11 cellular contexts compared by ENCODE assay signal in the genomic region with DNA sequence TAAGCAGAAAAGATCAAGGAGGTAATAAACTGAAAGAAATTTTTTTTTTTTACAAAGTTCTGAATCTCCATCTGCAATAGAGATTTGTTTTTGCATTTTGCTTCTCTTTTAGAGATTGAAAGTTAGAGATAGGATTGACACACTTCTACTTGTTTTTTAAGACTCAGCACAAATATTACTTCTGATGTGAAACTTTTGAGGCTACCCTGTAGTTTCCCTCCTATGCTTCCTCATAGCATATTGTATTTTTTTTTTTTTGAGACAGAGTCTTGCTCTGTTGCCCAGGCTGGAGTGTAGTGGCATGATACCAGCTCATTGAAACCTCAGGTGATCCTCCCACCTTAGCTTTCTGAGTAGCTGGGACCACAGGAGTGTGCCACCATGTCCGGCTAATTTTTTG. TPM values are rescaled to one million over a fixed set of nuclear protein-coding genes. Genes with fewer than 3 reads are reported as not detected.
A peak's percentile ranks its signal among the peaks of the same experiment; 100 is the strongest.
DNase-seq lines count a peak whose midpoint lies in the region; ATAC-seq and TF ChIP-seq lines count a peak whose summit lies in the region.
"Had no signal": no experiment of that assay in that cellular context is flagged by ENCODE, and none has a peak within 500 bp of the region (broad histone marks: within the 10 kb centered on the region; RNA-seq: fewer than 3 reads in every experiment).

No MANE protein-coding gene starts in this region.

- no peaks in the 10 kb centered on the region for H3K27me3 ChIP-seq in esophagus muscularis mucosa
- H3K27me3 ChIP-seq: cardiac muscle cell had no signal

- CTCF ChIA-PET in activated CD4-positive, alpha-beta T cell treated with anti-CD3 and anti-CD28 coated beads, Interleukin-2, amount 10 ng/mL, durations not matched to agents 7 days and 5 days (lab: Charles Lee), result no interaction called here
- CTCF ChIA-PET in activated CD8-positive, alpha-beta T cell treated with anti-CD3 and anti-CD28 coated beads for 36 hours (lab: Charles Lee), result interaction anchor here (1.7 kb wide), 1 partner anchor 10 kb away, joined by 3 read pairs; no protein-coding TSS in a partner anchor

- no peaks in the 10 kb centered on the region for H3K27me3 Mint-ChIP-seq in activated CD4-positive, alpha-beta T cell treated with anti-CD3 and anti-CD28 coated beads, Interleukin-2, amount 10 ng/mL, durations not matched to agents 7 days and 5 days
- no peaks in the 10 kb centered on the region for H3K27me3 Mint-ChIP-seq in activated CD8-positive, alpha-beta T cell treated with anti-CD3 and anti-CD28 coated beads for 36 hours
- H3K27me3 Mint-ChIP-seq in stimulated activated naive CD8-positive, alpha-beta T cell treated with anti-CD3 and anti-CD28 coated beads, Interleukin-15, Interleukin-2, amounts not matched to agents 100 ng/mL and 50 ng/mL, for 24 hours, result no peaks in the 10 kb centered on the region

- H3K9me3 ChIP-seq in esophagus muscularis mucosa, result no peaks in the 10 kb centered on the region

- POLR2A ChIA-PET in activated CD4-positive, alpha-beta T cell treated with anti-CD3 and anti-CD28 coated beads, Interleukin-2, amount 10 ng/mL, durations not matched to agents 7 days and 5 days (lab: Charles Lee), result no interaction called here
- POLR2A ChIA-PET in activated CD8-positive, alpha-beta T cell treated with anti-CD3 and anti-CD28 coated beads for 36 hours (lab: Charles Lee), result no interaction called here

- no peak for TF ChIP-seq CTCF in activated CD8-positive, alpha-beta T cell treated with anti-CD3 and anti-CD28 coated beads for 36 hours (IDR thresholded peaks at IDR 0.05)
- no peak for TF ChIP-seq CTCF in esophagus muscularis mucosa (IDR thresholded peaks at IDR 0.05)

- ATAC-seq in HG02870 (IDR thresholded peaks at IDR 0.05; ENCODE audit: unreplicated experiment), result peak; percentile 45
- ATAC-seq in activated CD8-positive, alpha-beta T cell treated with anti-CD3 and anti-CD28 coated beads for 36 hours, result peak; percentile 49

- H3K27ac Mint-ChIP-seq in activated CD4-positive, alpha-beta T cell treated with anti-CD3 and anti-CD28 coated beads, Interleukin-2, amount 10 ng/mL, durations not matched to agents 7 days and 5 days, result peak overlapping the region; percentile 96
- H3K27ac Mint-ChIP-seq in activated CD8-positive, alpha-beta T cell treated with anti-CD3 and anti-CD28 coated beads for 36 hours, result peak overlapping the region; percentile 85
- peak overlapping the region; percentile 87 for H3K27ac Mint-ChIP-seq in stimulated activated naive CD8-positive, alpha-beta T cell treated with anti-CD3 and anti-CD28 coated beads, Interleukin-15, Interleukin-2, amounts not matched to agents 100 ng/mL and 50 ng/mL, for 24 hours

- DNase-seq in activated CD4-positive, alpha-beta T cell treated with anti-CD3 and anti-CD28 coated beads, Interleukin-2, amount 10 ng/mL, durations not matched to agents 7 days and 5 days, result no peak
- DNase-seq in activated CD4-positive, alpha-beta T cell treated with anti-CD3 and anti-CD28 coated beads, Interleukin-2, amount 50 U/mL, for 1 hour, result no peak
- DNase-seq in activated CD8-positive, alpha-beta T cell treated with anti-CD3 and anti-CD28 coated beads for 36 hours, result no peak
- no peak for DNase-seq in esophagus muscularis mucosa (ENCODE audit: extremely low spot score)
- no peak for DNase-seq in pons (ENCODE audit: low spot score)
- DNase-seq in NCI-H526 treated with DMSO at 0.1 percent for 48 hours (lab: John Stamatoyannopoulos, UW), result no peak
- DNase-seq: activated CD4-positive, alpha-beta T cell treated with anti-CD3 and anti-CD28 coated beads, Interleukin-2, amount 50 U/mL, for 4 hours; mesendoderm had no signal

- no peak for TF ChIP-seq EP300 in esophagus muscularis mucosa (IDR thresholded peaks at IDR 0.05)

- peaks cover 17% of the 10 kb centered on the region for H3K4me1 Mint-ChIP-seq in activated CD4-positive, alpha-beta T cell treated with anti-CD3 and anti-CD28 coated beads, Interleukin-2, amount 10 ng/mL, durations not matched to agents 7 days and 5 days
- peaks cover 9% of the 10 kb centered on the region for H3K4me1 Mint-ChIP-seq in activated CD8-positive, alpha-beta T cell treated with anti-CD3 and anti-CD28 coated beads for 36 hours (ENCODE audit: low read depth)
- H3K4me1 Mint-ChIP-seq in stimulated activated naive CD8-positive, alpha-beta T cell treated with anti-CD3 and anti-CD28 coated beads, Interleukin-15, Interleukin-2, amounts not matched to agents 100 ng/mL and 50 ng/mL, for 24 hours (ENCODE audit: low read depth), result peaks cover 14% of the 10 kb centered on the region

- H3K36me3 ChIP-seq in esophagus muscularis mucosa, result no peaks in the 10 kb centered on the region
- H3K36me3 ChIP-seq: cardiac muscle cell had no signal

- H3K4me3 ChIP-seq in esophagus muscularis mucosa, result peak overlapping the region in 1 of 4 donors; percentile 25
- H3K4me3 ChIP-seq: cardiac muscle cell had no signal

- H3K4me1 ChIP-seq in esophagus muscularis mucosa, result no peaks in the 10 kb centered on the region

- peak overlapping the region; percentile 69 for H3K4me3 Mint-ChIP-seq in activated CD4-positive, alpha-beta T cell treated with anti-CD3 and anti-CD28 coated beads, Interleukin-2, amount 10 ng/mL, durations not matched to agents 7 days and 5 days
- H3K4me3 Mint-ChIP-seq in activated CD8-positive, alpha-beta T cell treated with anti-CD3 and anti-CD28 coated beads for 36 hours, result peak overlapping the region; percentile 60
- peak overlapping the region; percentile 51 for H3K4me3 Mint-ChIP-seq in stimulated activated naive CD8-positive, alpha-beta T cell treated with anti-CD3 and anti-CD28 coated beads, Interleukin-15, Interleukin-2, amounts not matched to agents 100 ng/mL and 50 ng/mL, for 24 hours

- H3K9me3 Mint-ChIP-seq in activated CD4-positive, alpha-beta T cell treated with anti-CD3 and anti-CD28 coated beads, Interleukin-2, amount 10 ng/mL, durations not matched to agents 7 days and 5 days, result no peaks in the 10 kb centered on the region
- H3K9me3 Mint-ChIP-seq in activated CD8-positive, alpha-beta T cell treated with anti-CD3 and anti-CD28 coated beads for 36 hours, result no peaks in the 10 kb centered on the region
- no peaks in the 10 kb centered on the region for H3K9me3 Mint-ChIP-seq in stimulated activated naive CD8-positive, alpha-beta T cell treated with anti-CD3 and anti-CD28 coated beads, Interleukin-15, Interleukin-2, amounts not matched to agents 100 ng/mL and 50 ng/mL, for 24 hours

- no peaks in the 10 kb centered on the region for H3K36me3 Mint-ChIP-seq in activated CD4-positive, alpha-beta T cell treated with anti-CD3 and anti-CD28 coated beads, Interleukin-2, amount 10 ng/mL, durations not matched to agents 7 days and 5 days (ENCODE audit: low read depth)
- no peaks in the 10 kb centered on the region for H3K36me3 Mint-ChIP-seq in activated CD8-positive, alpha-beta T cell treated with anti-CD3 and anti-CD28 coated beads for 36 hours (ENCODE audit: low read depth)
- H3K36me3 Mint-ChIP-seq in stimulated activated naive CD8-positive, alpha-beta T cell treated with anti-CD3 and anti-CD28 coated beads, Interleukin-15, Interleukin-2, amounts not matched to agents 100 ng/mL and 50 ng/mL, for 24 hours (ENCODE audit: low read depth), result no peaks in the 10 kb centered on the region

- H3K27ac ChIP-seq in esophagus muscularis mucosa (replicated peaks in 1 of 4), result no peak overlapping the region
- H3K27ac ChIP-seq: cardiac muscle cell had no signal

- intact Hi-C loops in activated CD8-positive, alpha-beta T cell treated with anti-CD3 and anti-CD28 coated beads for 36 hours (cut with micrococcal nuclease), result no loop called here
- intact Hi-C loops in esophagus muscularis mucosa (cut with DNase I), result loop anchor here (10.0 kb wide), 1 partner anchor 115 kb away; a partner anchor contains a TSS

- WGBS in esophagus muscularis mucosa, result 100% methylated on average over 1 of the region's 1 CpG

- no peak for TF ChIP-seq POLR2A in esophagus muscularis mucosa (IDR thresholded peaks at IDR 0.05; ENCODE audit: low read depth)

RNA-seq across cellular contexts. Expression of a gene that starts 32.1 kb away (rescaled TPM):
- 10 to 100 TPM; 20.0 to 23.0 TPM for total RNA-seq in activated CD4-positive, alpha-beta T cell treated with anti-CD3 and anti-CD28 coated beads, Interleukin-2, amount 10 ng/mL, durations not matched to agents 7 days and 5 days
- total RNA-seq in activated CD8-positive, alpha-beta T cell treated with anti-CD3 and anti-CD28 coated beads for 36 hours, result 10 to 100 TPM; 10.5 to 10.9 TPM
- total RNA-seq in esophagus muscularis mucosa, result 10 to 100 TPM; 18.0 to 26.8 (median 19.3) TPM
